31 cellular contexts compared by ENCODE assay signal in the genomic region with DNA sequence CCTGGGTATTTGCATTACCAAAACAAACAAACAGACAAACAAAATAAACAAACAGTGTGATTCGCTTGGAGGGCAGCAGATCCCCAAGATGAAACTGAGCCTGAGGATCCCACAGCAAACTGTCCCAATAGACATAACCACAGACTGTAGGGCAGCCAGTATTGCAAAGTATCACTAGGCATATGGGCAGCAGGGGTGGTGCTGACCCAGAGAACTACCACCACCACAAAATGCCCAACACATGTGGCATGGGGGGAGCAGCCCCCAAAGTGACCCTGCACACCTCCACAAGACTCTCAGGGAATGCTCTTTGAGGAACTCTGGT.
"Had no signal": no experiment of that assay in that cellular context is flagged by ENCODE, and none has a peak within 500 bp of the region (broad histone marks: within the 10 kb centered on the region; RNA-seq: fewer than 3 reads in every experiment).

No MANE protein-coding gene starts in this region.

- H3K4me1 Mint-ChIP-seq: activated CD4-positive, alpha-beta memory T cell treated with anti-CD3 and anti-CD28 coated beads, Interleukin-2, amount 10 ng/mL, durations not matched to agents 7 days and 5 days; activated CD4-positive, alpha-beta T cell treated with anti-CD3 and anti-CD28 coated beads, Interleukin-2, amount 10 ng/mL, durations not matched to agents 7 days and 5 days; activated naive CD4-positive, alpha-beta T cell treated with anti-CD3 and anti-CD28 coated beads, Interleukin-2, amount 10 ng/mL, durations not matched to agents 7 days and 5 days; activated naive CD8-positive, alpha-beta T cell treated with anti-CD3 and anti-CD28 coated beads, Interleukin-2, amount 10 ng/mL, durations not matched to agents 7 days and 5 days; T-cell had no signal

- H3K36me3 ChIP-seq: brain microvascular endothelial cell, colonic mucosa, esophagus muscularis mucosa, gastrocnemius medialis, heart left ventricle had no signal

- H3K27me3 Mint-ChIP-seq: activated CD4-positive, alpha-beta memory T cell treated with anti-CD3 and anti-CD28 coated beads, Interleukin-2, amount 10 ng/mL, durations not matched to agents 7 days and 5 days; activated CD4-positive, alpha-beta T cell treated with anti-CD3 and anti-CD28 coated beads, Interleukin-2, amount 10 ng/mL, durations not matched to agents 7 days and 5 days; activated naive CD4-positive, alpha-beta T cell treated with anti-CD3 and anti-CD28 coated beads, Interleukin-2, amount 10 ng/mL, durations not matched to agents 7 days and 5 days; activated naive CD8-positive, alpha-beta T cell treated with anti-CD3 and anti-CD28 coated beads, Interleukin-2, amount 10 ng/mL, durations not matched to agents 7 days and 5 days; activated T-cell treated with anti-CD3 and anti-CD28 coated beads, Interleukin-2, amount 50 U/mL, for 24 hours; T-cell had no signal

- H3K4me3 ChIP-seq: colonic mucosa, esophagus muscularis mucosa, gastrocnemius medialis, heart left ventricle had no signal

- H3K27ac Mint-ChIP-seq: activated CD4-positive, alpha-beta memory T cell treated with anti-CD3 and anti-CD28 coated beads, Interleukin-2, amount 10 ng/mL, durations not matched to agents 7 days and 5 days; activated CD4-positive, alpha-beta T cell treated with anti-CD3 and anti-CD28 coated beads, Interleukin-2, amount 10 ng/mL, durations not matched to agents 7 days and 5 days; activated naive CD4-positive, alpha-beta T cell treated with anti-CD3 and anti-CD28 coated beads, Interleukin-2, amount 10 ng/mL, durations not matched to agents 7 days and 5 days; activated naive CD4-positive, alpha-beta T cell treated with anti-CD3 and anti-CD28 coated beads, Interleukin-2, amount 50 U/mL, for 72 hours; activated naive CD8-positive, alpha-beta T cell treated with anti-CD3 and anti-CD28 coated beads, Interleukin-2, amount 10 ng/mL, durations not matched to agents 7 days and 5 days; activated T-cell treated with anti-CD3 and anti-CD28 coated beads, Interleukin-2, amount 50 U/mL, for 24 hours; activated T-cell treated with anti-CD3 and anti-CD28 coated beads, Interleukin-2, amount 50 U/mL, for 72 hours; T-cell; T-helper 1 cell treated with Interleukin-12 subunit alpha and Interleukin-12 subunit beta and Interleukin-4 antibody, amounts not matched to agents 30 μg/mL and 1 μg/mL, for 36 hours; T-helper 2 cell treated with Interferon-gamma antibody and Interleukin-4, amounts not matched to agents 5 μg/mL and 100 μg/mL, for 36 hours; WTC11 had no signal

- H3K9me3 ChIP-seq: colonic mucosa, gastrocnemius medialis had no signal

- H3K4me1 ChIP-seq: colonic mucosa, foreskin keratinocyte, gastrocnemius medialis had no signal

- DNase-seq: activated CD4-positive, alpha-beta memory T cell treated with anti-CD3 and anti-CD28 coated beads, Interleukin-2, amount 10 ng/mL, durations not matched to agents 7 days and 5 days; activated CD4-positive, alpha-beta T cell treated with anti-CD3 and anti-CD28 coated beads for 1 hour; activated CD4-positive, alpha-beta T cell treated with anti-CD3 and anti-CD28 coated beads for 4 hours; activated CD4-positive, alpha-beta T cell treated with anti-CD3 and anti-CD28 coated beads, Interleukin-2, amount 10 ng/mL, durations not matched to agents 7 days and 5 days; activated CD4-positive, alpha-beta T cell treated with anti-CD3 and anti-CD28 coated beads, Interleukin-2, amount 50 U/mL, for 4 hours; activated CD8-positive, alpha-beta memory T cell treated with anti-CD3 and anti-CD28 coated beads, Interleukin-2, amount 50 U/mL, for 48 hours; activated gamma-delta T cell; activated naive CD4-positive, alpha-beta T cell; activated naive CD4-positive, alpha-beta T cell treated with anti-CD3 and anti-CD28 coated beads, Interleukin-2, amount 10 ng/mL, durations not matched to agents 7 days and 5 days; activated naive CD8-positive, alpha-beta T cell treated with anti-CD3 and anti-CD28 coated beads, Interleukin-2, amount 10 ng/mL, durations not matched to agents 7 days and 5 days; activated T-cell treated with anti-CD3 and anti-CD28 coated beads for 4 hours; activated T-cell treated with anti-CD3 and anti-CD28 coated beads, Interleukin-2, amount 50 U/mL, for 24 hours; activated T-cell treated with anti-CD3 and anti-CD28 coated beads, Interleukin-2, amount 50 U/mL, for 72 hours; amniotic stem cell; anterior cingulate cortex; brain microvascular endothelial cell; caudate nucleus; colonic mucosa; effector CD8-positive, alpha-beta T cell; foreskin keratinocyte; gastrocnemius medialis; glutamatergic neuron; heart left ventricle; SW 1271; T-cell; T1000 had no signal

- ATAC-seq: activated naive CD4-positive, alpha-beta T cell treated with anti-CD3 and anti-CD28 coated beads, Interleukin-2, amount 50 U/mL, for 72 hours; activated T-cell treated with anti-CD3 and anti-CD28 coated beads, Interleukin-2, amount 50 U/mL, for 72 hours; foreskin keratinocyte; gastrocnemius medialis; heart left ventricle; T-cell; WTC11 had no signal

- H3K27me3 ChIP-seq: brain microvascular endothelial cell, colonic mucosa, foreskin keratinocyte, heart left ventricle had no signal

- H3K9me3 Mint-ChIP-seq: activated naive CD4-positive, alpha-beta T cell treated with anti-CD3 and anti-CD28 coated beads, Interleukin-2, amount 10 ng/mL, durations not matched to agents 7 days and 5 days; activated naive CD8-positive, alpha-beta T cell treated with anti-CD3 and anti-CD28 coated beads, Interleukin-2, amount 10 ng/mL, durations not matched to agents 7 days and 5 days had no signal

- H3K27ac ChIP-seq: brain microvascular endothelial cell, colonic mucosa, esophagus muscularis mucosa, foreskin keratinocyte, gastrocnemius medialis, heart left ventricle had no signal

- H3K4me3 Mint-ChIP-seq: activated CD4-positive, alpha-beta memory T cell treated with anti-CD3 and anti-CD28 coated beads, Interleukin-2, amount 10 ng/mL, durations not matched to agents 7 days and 5 days; activated CD4-positive, alpha-beta T cell treated with anti-CD3 and anti-CD28 coated beads, Interleukin-2, amount 10 ng/mL, durations not matched to agents 7 days and 5 days; activated naive CD4-positive, alpha-beta T cell treated with anti-CD3 and anti-CD28 coated beads, Interleukin-2, amount 10 ng/mL, durations not matched to agents 7 days and 5 days; activated naive CD8-positive, alpha-beta T cell treated with anti-CD3 and anti-CD28 coated beads, Interleukin-2, amount 10 ng/mL, durations not matched to agents 7 days and 5 days; activated T-cell treated with anti-CD3 and anti-CD28 coated beads, Interleukin-2, amount 50 U/mL, for 24 hours; activated T-cell treated with anti-CD3 and anti-CD28 coated beads, Interleukin-2, amount 50 U/mL, for 72 hours; T-cell; T-helper 1 cell treated with Interleukin-12 subunit alpha and Interleukin-12 subunit beta and Interleukin-4 antibody, amounts not matched to agents 30 μg/mL and 1 μg/mL, for 36 hours; T-helper 2 cell treated with Interferon-gamma antibody and Interleukin-4, amounts not matched to agents 5 μg/mL and 100 μg/mL, for 36 hours; WTC11 had no signal

- H3K36me3 Mint-ChIP-seq: activated naive CD4-positive, alpha-beta T cell treated with anti-CD3 and anti-CD28 coated beads, Interleukin-2, amount 10 ng/mL, durations not matched to agents 7 days and 5 days; activated naive CD8-positive, alpha-beta T cell treated with anti-CD3 and anti-CD28 coated beads, Interleukin-2, amount 10 ng/mL, durations not matched to agents 7 days and 5 days; T-cell; WTC11 had no signal
